ENCODE assay signal across 1 cellular context in the genomic region with DNA sequence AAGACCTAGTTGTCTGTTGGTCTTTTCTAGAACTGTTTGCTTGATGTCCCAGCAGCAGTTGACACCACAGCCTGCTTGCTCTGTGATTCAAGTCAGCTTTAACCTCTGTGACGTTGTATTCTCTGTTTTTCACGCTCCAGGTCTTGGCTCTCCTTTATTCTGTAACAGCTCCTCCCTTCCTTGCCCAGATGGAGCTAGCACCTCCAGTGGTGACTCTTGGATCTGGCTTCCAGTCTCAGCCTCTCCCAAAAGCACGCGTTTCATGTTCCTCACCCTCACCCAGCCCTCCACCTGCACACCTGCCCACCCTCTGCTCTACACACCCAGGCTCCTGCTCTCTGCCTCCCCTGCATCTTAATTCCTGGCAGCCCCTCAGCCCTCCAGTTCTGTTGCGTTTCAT.
TF ChIP-seq lines count a peak whose summit lies in the region.

No MANE protein-coding gene starts in this region.

TF ChIP-seq in HCT116, 20 proteins besides CTCF, POLR2A, EP300 and RAD21 (continued from another document):
- TF ChIP-seq REST (IDR thresholded peaks at IDR 0.05; ENCODE audit: low read depth) (no peak), ATF3 (IDR thresholded peaks at IDR 0.05) (no peak), EGR1 (IDR thresholded peaks at IDR 0.05; ENCODE audit: low read depth) (no peak), FOSL1 (IDR thresholded peaks at IDR 0.05; ENCODE audit: low read depth) (no peak), SRF (IDR thresholded peaks at IDR 0.05; ENCODE audit: low read depth) (no peak), ELF1 (IDR thresholded peaks at IDR 0.05; ENCODE audit: borderline replicate concordance, low read depth) (no peak), EZH2phosphoT487 (IDR thresholded peaks at IDR 0.05; ENCODE audit: borderline replicate concordance) (no peak), CEBPB (IDR thresholded peaks at IDR 0.05; ENCODE audit: low read depth) (no peak), CBX3 (IDR thresholded peaks at IDR 0.05; ENCODE audit: low read depth) (no peak)
TF ChIP-seq in HCT116: peak in this region for 0.
